8 cellular contexts compared by ENCODE assay signal in genomic region chr17:55770220-55770870, GRCh38. TPM values are rescaled to one million over a fixed set of nuclear protein-coding genes. Genes with fewer than 3 reads are reported as not detected.
DNase-seq lines count a peak whose midpoint lies in the region; ATAC-seq and TF ChIP-seq lines count a peak whose summit lies in the region.

No MANE protein-coding gene starts in this region.

- H4K20me1 ChIP-seq in Karpas-422 (ENCODE audit: insufficient read depth, low read depth, low read length) = no peaks in the 10 kb centered on the region

- no peaks in the 10 kb centered on the region for H3K79me2 ChIP-seq in Karpas-422 (ENCODE audit: low read length)

- peak; percentile 46 for TF ChIP-seq CTCF in fibroblast of villous mesenchyme (IDR thresholded peaks at IDR 0.05; ENCODE audit: insufficient read depth, low read depth, low read length)

- H3K4me3 ChIP-seq in Karpas-422 (ENCODE audit: low read length) (no peak overlapping the region), fibroblast of villous mesenchyme (ENCODE audit: low read depth, low read length) (no peak overlapping the region)

- H3K9me3 Mint-ChIP-seq in activated T-cell treated with anti-CD3 and anti-CD28 coated beads, Interleukin-2, amount 50 U/mL, for 24 hours = no peaks in the 10 kb centered on the region

- no peak overlapping the region for H3K4me2 ChIP-seq in Karpas-422 (ENCODE audit: low read depth, low read length, poor library complexity, severe bottlenecking)

- DNase-seq in DMS153 treated with DMSO at 0.1 percent for 48 hours (lab: John Stamatoyannopoulos, UW; ENCODE audit: unreplicated experiment) = peak; percentile 58
- DNase-seq in Karpas-422 = peak; percentile 77
- peak; percentile 83 for DNase-seq in SK-MEL-5 (ENCODE audit: low read depth, low spot score)
- peak; percentile 73 for DNase-seq in fibroblast of villous mesenchyme (ENCODE audit: low read depth)
- DNase-seq in renal cortical epithelial cell (ENCODE audit: low read depth) = peak; percentile 70
- no peak for DNase-seq in activated T-cell treated with anti-CD3 and anti-CD28 coated beads, Interleukin-2, amount 50 U/mL, for 24 hours

- H3K4me1 Mint-ChIP-seq in activated T-cell treated with anti-CD3 and anti-CD28 coated beads, Interleukin-2, amount 50 U/mL, for 24 hours (ENCODE audit: low read depth) = no peaks in the 10 kb centered on the region

- H2AFZ ChIP-seq in Karpas-422 (ENCODE audit: low read length) = no peak overlapping the region

- no peaks in the 10 kb centered on the region for H3K27me3 Mint-ChIP-seq in activated T-cell treated with anti-CD3 and anti-CD28 coated beads, Interleukin-2, amount 50 U/mL, for 24 hours

- no peak for ATAC-seq in HG03342 (IDR thresholded peaks at IDR 0.05; ENCODE audit: unreplicated experiment)
- ATAC-seq in HG02571 (IDR thresholded peaks at IDR 0.05; ENCODE audit: unreplicated experiment) = no peak

- no peaks in the 10 kb centered on the region for H3K36me3 ChIP-seq in Karpas-422 (ENCODE audit: insufficient read depth, low read length)

- no peak overlapping the region for H3K27ac ChIP-seq in Karpas-422 (ENCODE audit: low read length)

- no peak overlapping the region for H3K4me3 Mint-ChIP-seq in activated T-cell treated with anti-CD3 and anti-CD28 coated beads, Interleukin-2, amount 50 U/mL, for 24 hours

- H3K9me2 ChIP-seq in Karpas-422 (replicated peaks; ENCODE audit: insufficient read depth, low read length) = no peaks in the 10 kb centered on the region

- no peaks in the 10 kb centered on the region for H3K9me3 ChIP-seq in Karpas-422 (ENCODE audit: low read length)

- peaks cover 22% of the 10 kb centered on the region for H3K4me1 ChIP-seq in Karpas-422 (ENCODE audit: low read length)

- peaks cover 33% of the 10 kb centered on the region for H3K36me3 Mint-ChIP-seq in activated T-cell treated with anti-CD3 and anti-CD28 coated beads, Interleukin-2, amount 50 U/mL, for 24 hours (ENCODE audit: low read depth)

- no peaks in the 10 kb centered on the region for H3K27me3 ChIP-seq in Karpas-422 (ENCODE audit: low read length)

- H3K9ac ChIP-seq in Karpas-422 (ENCODE audit: low read length) = no peak overlapping the region

- no peak overlapping the region for H3K27ac Mint-ChIP-seq in activated T-cell treated with anti-CD3 and anti-CD28 coated beads, Interleukin-2, amount 50 U/mL, for 24 hours

- in situ Hi-C loops in SK-MEL-5 (cut with HindIII; ENCODE audit: low pct_unique_long_range_greater_than_20kb, low sequenced_read_pairs) = loop anchor here (5.0 kb wide), 1 partner anchor 133 kb away; no protein-coding TSS in a partner anchor

RNA-seq across cellular contexts. Expression of gene PCTP, which starts 19.5 kb away (rescaled TPM):
- total RNA-seq in Karpas-422 (2014; rRNA removed; shearing (Covaris generic); ENCODE audit: low replicate concordance) = 15.1 and 20.7 TPM in 2 replicates
- 51.6 and 51.8 TPM in 2 replicates for total RNA-seq in SK-MEL-5 (2014; rRNA removed; shearing (Covaris generic))
- 54.4 and 59.5 TPM in 2 replicates for polyA plus RNA-seq in SK-MEL-5 (2015; cell fraction: cytosol; rRNA removed)
- 23.6 and 29.9 TPM in 2 replicates for polyA plus RNA-seq in SK-MEL-5 (2015; cell fraction: nucleus; rRNA removed)
- 11.2 and 13.9 TPM in 2 replicates for total RNA-seq in fibroblast of villous mesenchyme
- 24.0 and 26.0 TPM in 2 replicates for total RNA-seq in renal cortical epithelial cell

RNA-seq across cellular contexts. Expression of gene TMEM100, which starts 47.7 kb away (rescaled TPM):
- total RNA-seq in Karpas-422 (2014; rRNA removed; shearing (Covaris generic); ENCODE audit: low replicate concordance) = 0.43 and 1.1 TPM in 2 replicates
- total RNA-seq in SK-MEL-5 (2014; rRNA removed; shearing (Covaris generic)) = 10.4 and 10.7 TPM in 2 replicates
- polyA plus RNA-seq in SK-MEL-5 (2015; cell fraction: cytosol; rRNA removed) = 8.5 and 11.0 TPM in 2 replicates
- 23.7 and 28.1 TPM in 2 replicates for polyA plus RNA-seq in SK-MEL-5 (2015; cell fraction: nucleus; rRNA removed)
- total RNA-seq in fibroblast of villous mesenchyme (under 0.01 and 1.3 TPM in 2 replicates), renal cortical epithelial cell (0.17 and 0.30 TPM in 2 replicates)
